Comparison of ENCODE assay signal across 22 cellular contexts in the genomic region with DNA sequence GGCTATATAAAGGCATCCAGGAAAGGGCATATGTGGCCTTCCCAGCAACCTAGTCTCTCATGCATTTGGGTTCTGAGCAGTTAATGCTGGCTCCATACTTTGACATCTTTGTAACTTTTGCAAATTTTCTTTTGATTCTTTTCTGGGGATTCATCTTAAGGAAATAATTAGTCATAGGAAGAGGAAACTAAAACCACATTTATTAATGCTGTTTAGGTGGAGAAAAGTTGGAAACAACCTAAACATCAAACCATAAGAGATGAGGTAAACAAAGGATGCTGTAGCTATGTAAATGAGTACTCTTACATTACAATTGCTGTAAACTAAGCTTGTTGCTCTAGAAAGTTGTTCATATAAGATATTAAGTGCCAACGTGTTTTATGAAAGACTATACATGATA.
DNase-seq lines count a peak whose midpoint lies in the region; ATAC-seq and TF ChIP-seq lines count a peak whose summit lies in the region.
"Had no signal": no experiment of that assay in that cellular context is flagged by ENCODE, and none has a peak within 500 bp of the region (broad histone marks: within the 10 kb centered on the region; RNA-seq: fewer than 3 reads in every experiment).

No MANE protein-coding gene starts in this region.

- no peaks in the 10 kb centered on the region for H3K9me3 Mint-ChIP-seq in activated CD4-positive, alpha-beta T cell treated with anti-CD3 and anti-CD28 coated beads, Interleukin-2, amount 10 ng/mL, durations not matched to agents 24 days and 14 days
- H3K9me3 Mint-ChIP-seq in HFFc6: no peaks in the 10 kb centered on the region
- H3K9me3 Mint-ChIP-seq: CD4-positive, alpha-beta T cell; GM23338; H9 had no signal

- peak overlapping the region in 6 of 11 experiments; percentile 8 to 60 (median 26); a peak in 9 of 22 replicates for H3K4me2 ChIP-seq in BLaER1 treated with 17β-estradiol and CSF1 and Interleukin-3, amounts not matched to agents 10 nM and 100 nM
- H3K4me2 ChIP-seq: BLaER1, GM23338 had no signal

- no peak for ATAC-seq in HG03175 (IDR thresholded peaks at IDR 0.05; ENCODE audit: unreplicated experiment)
- ATAC-seq: GM23338 had no signal

- no peak overlapping the region for H3K9ac ChIP-seq in BLaER1 treated with 17β-estradiol and CSF1 and Interleukin-3, amounts not matched to agents 10 nM and 100 nM
- H3K9ac ChIP-seq: BLaER1 had no signal

- no peaks in the 10 kb centered on the region for H4K20me1 ChIP-seq in BLaER1 treated with 17β-estradiol and CSF1 and Interleukin-3, amounts not matched to agents 10 nM and 100 nM
- H4K20me1 ChIP-seq: BLaER1 had no signal

- H3K27ac Mint-ChIP-seq in activated CD4-positive, alpha-beta T cell treated with anti-CD3 and anti-CD28 coated beads, Interleukin-2, amount 10 ng/mL, durations not matched to agents 24 days and 14 days: no peak overlapping the region
- H3K27ac Mint-ChIP-seq in HFFc6: peak overlapping the region; percentile 28; the same call in 1 of the 2 replicates
- H3K27ac Mint-ChIP-seq: CD4-positive, alpha-beta T cell; GM23338; H9 had no signal

- no peak for TF ChIP-seq CTCF in HFFc6 (IDR thresholded peaks at IDR 0.05)

- peaks cover 11% of the 10 kb centered on the region for H3K36me3 Mint-ChIP-seq in activated CD4-positive, alpha-beta T cell treated with anti-CD3 and anti-CD28 coated beads, Interleukin-2, amount 10 ng/mL, durations not matched to agents 24 days and 14 days (ENCODE audit: low read depth)
- no peaks in the 10 kb centered on the region for H3K36me3 Mint-ChIP-seq in HFFc6 (ENCODE audit: low read depth)

- H3K27me3 Mint-ChIP-seq in activated CD4-positive, alpha-beta T cell treated with anti-CD3 and anti-CD28 coated beads, Interleukin-2, amount 10 ng/mL, durations not matched to agents 24 days and 14 days: no peaks in the 10 kb centered on the region
- H3K27me3 Mint-ChIP-seq in HFFc6 (ENCODE audit: insufficient read depth): no peaks in the 10 kb centered on the region; the same call in 1 of the 2 replicates
- H3K27me3 Mint-ChIP-seq: CD4-positive, alpha-beta T cell had no signal

- no peak overlapping the region for H3K27ac ChIP-seq in BLaER1 treated with 17β-estradiol and CSF1 and Interleukin-3, amounts not matched to agents 10 nM and 100 nM
- H3K27ac ChIP-seq: BLaER1 had no signal

- no peak for DNase-seq in activated CD4-positive, alpha-beta T cell treated with anti-CD3 and anti-CD28 coated beads, Interleukin-2, amount 10 ng/mL, durations not matched to agents 24 days and 14 days
- DNase-seq in activated CD4-positive, alpha-beta T cell treated with anti-CD3 and anti-CD28 coated beads for 48 hours: no peak
- DNase-seq in HFFc6 (no peak), dermis blood vessel endothelial cell (peak; percentile 17), KBM-7 (no peak), DMS 273 (lab: John Stamatoyannopoulos, UW; ENCODE audit: unreplicated experiment) (no peak)
- DNase-seq: CD4-positive, alpha-beta T cell; DMS53; GF-D8; H9; KG1; MG63; NCI-H2029; NCI-H446 treated with DMSO at 0.1 percent for 48 hours; NCI-H526; NCI-H82; RPMI8226; SHP77 had no signal

- no peaks in the 10 kb centered on the region for H3K36me3 ChIP-seq in BLaER1 treated with 17β-estradiol and CSF1 and Interleukin-3, amounts not matched to agents 10 nM and 100 nM
- H3K36me3 ChIP-seq: BLaER1, MG63 had no signal

- H3K27me3 ChIP-seq in BLaER1 treated with 17β-estradiol and CSF1 and Interleukin-3, amounts not matched to agents 10 nM and 100 nM: no peaks in the 10 kb centered on the region
- H3K27me3 ChIP-seq: BLaER1, MG63 had no signal

- H3K4me3 ChIP-seq in BLaER1 treated with 17β-estradiol and CSF1 and Interleukin-3, amounts not matched to agents 10 nM and 100 nM: no peak overlapping the region
- H3K4me3 ChIP-seq: BLaER1, GM23338, MG63 had no signal

- peak overlapping the region; percentile 2 for H3K4me3 Mint-ChIP-seq in activated CD4-positive, alpha-beta T cell treated with anti-CD3 and anti-CD28 coated beads, Interleukin-2, amount 10 ng/mL, durations not matched to agents 24 days and 14 days
- peak overlapping the region; percentile 4; the same call in 1 of the 2 replicates for H3K4me3 Mint-ChIP-seq in HFFc6
- H3K4me3 Mint-ChIP-seq: CD4-positive, alpha-beta T cell; GM23338; H9 had no signal

- in situ Hi-C loops in KBM-7 (cut with MboI; ENCODE audit: low pct_unique_long_range_greater_than_20kb, low sequenced_read_pairs): no loop called here

- intact Hi-C loops in activated CD4-positive, alpha-beta T cell treated with anti-CD3 and anti-CD28 coated beads, Interleukin-2, amount 10 ng/mL, durations not matched to agents 24 days and 14 days (cut with micrococcal nuclease): no loop called here

- peaks cover 0 to 41% (median 10%) of the 10 kb centered on the region in 10 experiments; a peak in 11 of 20 replicates for H3K4me1 ChIP-seq in BLaER1 treated with 17β-estradiol and CSF1 and Interleukin-3, amounts not matched to agents 10 nM and 100 nM
- H3K4me1 ChIP-seq: BLaER1 had no signal

- H3K9me3 ChIP-seq in BLaER1 treated with 17β-estradiol and CSF1 and Interleukin-3, amounts not matched to agents 10 nM and 100 nM (replicated peaks in 1 of 11): no peaks in the 10 kb centered on the region
- H3K9me3 ChIP-seq: BLaER1, MG63 had no signal

- H3K4me1 Mint-ChIP-seq in activated CD4-positive, alpha-beta T cell treated with anti-CD3 and anti-CD28 coated beads, Interleukin-2, amount 10 ng/mL, durations not matched to agents 24 days and 14 days: peaks cover 42% of the 10 kb centered on the region
- H3K4me1 Mint-ChIP-seq in HFFc6 (ENCODE audit: low read depth): peaks cover 67% of the 10 kb centered on the region
